ENCODE assay signal across 20 cellular contexts in genomic region chr4:8830611-8831200, GRCh38. TPM values are rescaled to one million over a fixed set of nuclear protein-coding genes. Genes with fewer than 3 reads are reported as not detected.
A peak's percentile ranks its signal among the peaks of the same experiment; 100 is the strongest.
DNase-seq lines count a peak whose midpoint lies in the region; ATAC-seq and TF ChIP-seq lines count a peak whose summit lies in the region.
"Had no signal": no experiment of that assay in that cellular context is flagged by ENCODE, and none has a peak within 500 bp of the region (broad histone marks: within the 10 kb centered on the region; RNA-seq: fewer than 3 reads in every experiment).

No MANE protein-coding gene starts in this region.

- CTCF ChIA-PET in activated naive CD4-positive, alpha-beta T cell treated with anti-CD3 and anti-CD28 coated beads, Interleukin-2, amount 10 ng/mL, durations not matched to agents 7 days and 5 days (lab: Charles Lee), result no interaction called here

- H3K36me3 Mint-ChIP-seq in CD14-positive monocyte, result no peaks in the 10 kb centered on the region
- no peaks in the 10 kb centered on the region for H3K36me3 Mint-ChIP-seq in chondrocyte (ENCODE audit: low read depth)
- no peaks in the 10 kb centered on the region for H3K36me3 Mint-ChIP-seq in activated naive CD4-positive, alpha-beta T cell treated with anti-CD3 and anti-CD28 coated beads, Interleukin-2, amount 10 ng/mL, durations not matched to agents 7 days and 5 days

- no peak for TF ChIP-seq EP300 in stomach (IDR thresholded peaks at IDR 0.05)

- DNase-seq in CD14-positive monocyte (ENCODE audit: low spot score), result peak; percentile 37
- DNase-seq in chondrocyte (ENCODE audit: low spot score), result peak; percentile 87
- DNase-seq in lower lobe of right lung, result peak; percentile 28
- peak; percentile 11 for DNase-seq in stomach
- no peak for DNase-seq in stimulated activated CD4-positive, alpha-beta T cell treated with anti-CD3 and anti-CD28 coated beads, Interleukin-1b, Interleukin-23, amount 100 ng/mL, for 48 hours
- DNase-seq in activated naive CD4-positive, alpha-beta T cell treated with anti-CD3 and anti-CD28 coated beads, Interleukin-2, amount 10 ng/mL, durations not matched to agents 7 days and 5 days, result no peak
- DNase-seq: EL, GOT3, NCI-H1105, NCI-H1694 treated with DMSO at 0.1 percent for 48 hours, NCI-H345, NCI-H526 treated with DMSO at 0.1 percent for 48 hours had no signal

- H3K27me3 ChIP-seq in lower lobe of right lung (ENCODE audit: low read depth) (no peaks in the 10 kb centered on the region), stomach (peaks cover 0 to 50% (median 0%) of the 10 kb centered on the region in 3 donors)

- ATAC-seq in lower lobe of right lung (no peak), HG02642 (IDR thresholded peaks at IDR 0.05; ENCODE audit: poor library complexity, unreplicated experiment) (no peak)
- ATAC-seq: HepG2 had no signal

- peaks cover 0 to 15% (median 3%) of the 10 kb centered on the region in 7 donors for H3K9me3 Mint-ChIP-seq in CD14-positive monocyte
- peaks cover 10% of the 10 kb centered on the region for H3K9me3 Mint-ChIP-seq in chondrocyte (ENCODE audit: low read depth)
- H3K9me3 Mint-ChIP-seq in activated naive CD4-positive, alpha-beta T cell treated with anti-CD3 and anti-CD28 coated beads, Interleukin-2, amount 10 ng/mL, durations not matched to agents 7 days and 5 days, result no peaks in the 10 kb centered on the region

- H3K4me1 Mint-ChIP-seq in CD14-positive monocyte (no peaks in the 10 kb centered on the region), chondrocyte (ENCODE audit: low read depth) (no peaks in the 10 kb centered on the region)
- no peaks in the 10 kb centered on the region for H3K4me1 Mint-ChIP-seq in activated naive CD4-positive, alpha-beta T cell treated with anti-CD3 and anti-CD28 coated beads, Interleukin-2, amount 10 ng/mL, durations not matched to agents 7 days and 5 days

- 76 to 81% (median 79%) methylated on average over 11 of the region's 11 CpGs for WGBS in stomach, 5 donors

- no peaks in the 10 kb centered on the region for H3K9me3 ChIP-seq in lower lobe of right lung
- no peaks in the 10 kb centered on the region for H3K9me3 ChIP-seq in stomach

- intact Hi-C loops in CD14-positive monocyte (cut with micrococcal nuclease), result no loop called here
- intact Hi-C loops in lower lobe of right lung (cut with DNase I), result no loop called here
- intact Hi-C loops in stomach (cut with DNase I; ENCODE audit: low total_unique reads), result no loop called here

- no peak overlapping the region for H3K4me3 ChIP-seq in lower lobe of right lung
- H3K4me3 ChIP-seq in stomach, result no peak overlapping the region

- H3K4me3 Mint-ChIP-seq in CD14-positive monocyte (no peak overlapping the region), chondrocyte (ENCODE audit: unreplicated experiment) (no peak overlapping the region)
- H3K4me3 Mint-ChIP-seq in activated naive CD4-positive, alpha-beta T cell treated with anti-CD3 and anti-CD28 coated beads, Interleukin-2, amount 10 ng/mL, durations not matched to agents 7 days and 5 days, result no peak overlapping the region

- H3K36me3 ChIP-seq in lower lobe of right lung (no peaks in the 10 kb centered on the region), stomach (no peaks in the 10 kb centered on the region)

- H3K27ac Mint-ChIP-seq in CD14-positive monocyte, result no peak overlapping the region
- no peak overlapping the region for H3K27ac Mint-ChIP-seq in chondrocyte (ENCODE audit: unreplicated experiment)
- no peak overlapping the region for H3K27ac Mint-ChIP-seq in activated naive CD4-positive, alpha-beta T cell treated with anti-CD3 and anti-CD28 coated beads, Interleukin-2, amount 10 ng/mL, durations not matched to agents 7 days and 5 days

- H3K27me3 Mint-ChIP-seq in CD14-positive monocyte (ENCODE audit: low read depth in 3 of 3) (peaks cover 3 to 18% (median 16%) of the 10 kb centered on the region in 3 donors), chondrocyte (ENCODE audit: low read depth) (peaks cover 37% of the 10 kb centered on the region)
- peaks cover 4% of the 10 kb centered on the region for H3K27me3 Mint-ChIP-seq in activated naive CD4-positive, alpha-beta T cell treated with anti-CD3 and anti-CD28 coated beads, Interleukin-2, amount 10 ng/mL, durations not matched to agents 7 days and 5 days

- H3K27ac ChIP-seq in lower lobe of right lung (no peak overlapping the region), stomach (no peak overlapping the region)
- H3K27ac ChIP-seq: KMS-11 had no signal

- no peak for TF ChIP-seq POLR2A in stomach (IDR thresholded peaks at IDR 0.05)

- H3K4me1 ChIP-seq in lower lobe of right lung (no peaks in the 10 kb centered on the region), stomach (no peaks in the 10 kb centered on the region)

- TF ChIP-seq CTCF in CD14-positive monocyte (IDR thresholded peaks at IDR 0.05), result no peak
- TF ChIP-seq CTCF in chondrocyte (IDR thresholded peaks at IDR 0.05), result no peak
- no peak for TF ChIP-seq CTCF in lower lobe of right lung (IDR thresholded peaks at IDR 0.05)
- no peak for TF ChIP-seq CTCF in stomach (IDR thresholded peaks at IDR 0.05)

RNA-seq across cellular contexts. Expression of gene HMX1, which starts 40.9 kb away (rescaled TPM):
- polyA plus RNA-seq in CD14-positive monocyte (not detected), stomach (not detected)
- total RNA-seq in chondrocyte (3.7 TPM in 1 of 3 replicates, not detected in the others), lower lobe of right lung (not detected), stomach (under 1 TPM in 1 of 5 donors, not detected in 4; 0.37 TPM)
- total RNA-seq: HepG2, MCF 10A, OCI-LY7, RPMI7951 had no signal
- polyA plus RNA-seq: AG04450, BJ, HepG2 had no signal

Comparison
In these comparisons a context has a peak if more than half of its experiments do, and no peak if none do; other contexts are left out.
1. DNase-seq: peak in CD14-positive monocyte (single experiment), chondrocyte (single experiment), lower lobe of right lung (single experiment) and stomach (single experiment); none in stimulated activated CD4-positive, alpha-beta T cell treated with anti-CD3 and anti-CD28 coated beads, Interleukin-1b, Interleukin-23, amount 100 ng/mL, for 48 hours (single experiment) and activated naive CD4-positive, alpha-beta T cell treated with anti-CD3 and anti-CD28 coated beads, Interleukin-2, amount 10 ng/mL, durations not matched to agents 7 days and 5 days (single experiment).